In genomic region chr4:153107246-153107645, GRCh38 we compare ENCODE assay signal across 15 cellular contexts.
DNase-seq lines count a peak whose midpoint lies in the region; ATAC-seq and TF ChIP-seq lines count a peak whose summit lies in the region.
"Had no signal": no experiment of that assay in that cellular context is flagged by ENCODE, and none has a peak within 500 bp of the region (broad histone marks: within the 10 kb centered on the region; RNA-seq: fewer than 3 reads in every experiment).

No MANE protein-coding gene starts in this region.

- no peak overlapping the region for H3K9ac ChIP-seq in BLaER1
- no peak overlapping the region for H3K9ac ChIP-seq in BLaER1 treated with 17β-estradiol and CSF1 and Interleukin-3, amounts not matched to agents 10 nM and 100 nM
- H3K9ac ChIP-seq in KMS-11, result no peak overlapping the region
- H3K9ac ChIP-seq: GM23248 had no signal

- H4K20me1 ChIP-seq in BLaER1 (no peaks in the 10 kb centered on the region), KMS-11 (ENCODE audit: insufficient read depth) (no peaks in the 10 kb centered on the region)
- H4K20me1 ChIP-seq in BLaER1 treated with 17β-estradiol and CSF1 and Interleukin-3, amounts not matched to agents 10 nM and 100 nM, result no peaks in the 10 kb centered on the region

- H3K4me1 ChIP-seq in BLaER1 (peaks cover 51% of the 10 kb centered on the region), KMS-11 (ENCODE audit: low read depth, poor library complexity, severe bottlenecking) (peaks cover 33% of the 10 kb centered on the region), BE2C (no peaks in the 10 kb centered on the region)
- H3K4me1 ChIP-seq in BLaER1 treated with 17β-estradiol and CSF1 and Interleukin-3, amounts not matched to agents 10 nM and 100 nM, result peaks cover 0 to 53% (median 29%) of the 10 kb centered on the region in 10 experiments; a peak in 15 of 20 replicates
- H3K4me1 ChIP-seq: Caco-2 had no signal

- peaks cover 11% of the 10 kb centered on the region for H3K36me3 Mint-ChIP-seq in osteocyte (ENCODE audit: unreplicated experiment)
- H3K36me3 Mint-ChIP-seq: CD8-positive, alpha-beta T cell had no signal

- H3K4me3 ChIP-seq in BLaER1 (no peak overlapping the region), KMS-11 (IDR thresholded peaks at IDR 0.05; ENCODE audit: insufficient read depth, low read depth, low read length) (no peak overlapping the region), BE2C (ENCODE audit: low read depth, low read length) (no peak overlapping the region)
- no peak overlapping the region for H3K4me3 ChIP-seq in BLaER1 treated with 17β-estradiol and CSF1 and Interleukin-3, amounts not matched to agents 10 nM and 100 nM
- H3K4me3 ChIP-seq: GM23248, HAP-1 had no signal

- H3K27ac Mint-ChIP-seq in osteocyte (ENCODE audit: unreplicated experiment), result no peak overlapping the region
- H3K27ac Mint-ChIP-seq: CD8-positive, alpha-beta T cell; HFFc6 had no signal

- DNase-seq in osteocyte (ENCODE audit: extremely low spot score, unreplicated experiment), result peak; percentile 54
- no peak for DNase-seq in BE2C
- DNase-seq in NCI-H2029 (lab: John Stamatoyannopoulos, UW), result no peak
- DNase-seq: C1 segment of cervical spinal cord; Caco-2; CD4-positive, CD25-positive, alpha-beta regulatory T cell; CD8-positive, alpha-beta T cell; DMS153; GM23248; HFFc6 had no signal

- H3K9me3 ChIP-seq in BLaER1 (peaks cover 27% of the 10 kb centered on the region), BE2C (no peaks in the 10 kb centered on the region)
- peaks cover 20 to 30% (median 26%) of the 10 kb centered on the region in 11 experiments for H3K9me3 ChIP-seq in BLaER1 treated with 17β-estradiol and CSF1 and Interleukin-3, amounts not matched to agents 10 nM and 100 nM (replicated peaks in 1 of 11)
- H3K9me3 ChIP-seq: Caco-2, HAP-1 had no signal

- no peaks in the 10 kb centered on the region for H3K36me3 ChIP-seq in BLaER1
- 0 out of 22 replicates have a peak, but pooled peaks cover 0 to 4% (median 0%) of the 10 kb centered on the region in 11 experiments for H3K36me3 ChIP-seq in BLaER1 treated with 17β-estradiol and CSF1 and Interleukin-3, amounts not matched to agents 10 nM and 100 nM
- no peaks in the 10 kb centered on the region for H3K36me3 ChIP-seq in KMS-11 (ENCODE audit: insufficient read depth)
- no peaks in the 10 kb centered on the region for H3K36me3 ChIP-seq in BE2C
- H3K36me3 ChIP-seq: HAP-1 had no signal

- H3K4me3 Mint-ChIP-seq in osteocyte (ENCODE audit: unreplicated experiment), result no peak overlapping the region
- H3K4me3 Mint-ChIP-seq: CD4-positive, CD25-positive, alpha-beta regulatory T cell; CD8-positive, alpha-beta T cell; HFFc6 had no signal

- peaks cover 51% of the 10 kb centered on the region for H3K27me3 Mint-ChIP-seq in osteocyte (ENCODE audit: unreplicated experiment)

- TF ChIP-seq CTCF in KMS-11 (conservative IDR thresholded peaks at IDR 0.05; ENCODE audit: low read depth, low read length), result no peak
- no peak for TF ChIP-seq CTCF in osteocyte (IDR thresholded peaks at IDR 0.05)
- TF ChIP-seq CTCF in BE2C (IDR thresholded peaks at IDR 0.05; ENCODE audit: low read depth, low read length), result no peak

- H3K9me3 Mint-ChIP-seq in osteocyte (ENCODE audit: unreplicated experiment), result peaks cover 26% of the 10 kb centered on the region
- H3K9me3 Mint-ChIP-seq: HFFc6 had no signal

- no peak overlapping the region for H2AFZ ChIP-seq in KMS-11 (ENCODE audit: low read depth)
- H2AFZ ChIP-seq: GM23248 had no signal

- ATAC-seq in HG03097 (IDR thresholded peaks at IDR 0.05; ENCODE audit: low FRiP score, unreplicated experiment), result no peak
- ATAC-seq: CD8-positive, alpha-beta T cell had no signal

- H3K4me2 ChIP-seq in BLaER1 (peak overlapping the region; percentile 41), KMS-11 (peak overlapping the region; percentile 49; the same call in 1 of the 2 replicates)
- peak overlapping the region in 7 of 11 experiments; percentile 26 to 61 (median 37); a peak in 11 of 22 replicates for H3K4me2 ChIP-seq in BLaER1 treated with 17β-estradiol and CSF1 and Interleukin-3, amounts not matched to agents 10 nM and 100 nM

- H3K27ac ChIP-seq in BLaER1 (no peak overlapping the region; the same call in 1 of the 2 replicates), KMS-11 (peak overlapping the region; percentile 49)
- no peak overlapping the region for H3K27ac ChIP-seq in BLaER1 treated with 17β-estradiol and CSF1 and Interleukin-3, amounts not matched to agents 10 nM and 100 nM
- H3K27ac ChIP-seq: GM23248 had no signal

- peaks cover 3% of the 10 kb centered on the region for H3K4me1 Mint-ChIP-seq in osteocyte (ENCODE audit: unreplicated experiment)

- H3K27me3 ChIP-seq in BLaER1 (no peaks in the 10 kb centered on the region), KMS-11 (ENCODE audit: insufficient read depth, low read depth) (no peaks in the 10 kb centered on the region), BE2C (no peaks in the 10 kb centered on the region; the same call in 1 of the 2 replicates)
- H3K27me3 ChIP-seq in BLaER1 treated with 17β-estradiol and CSF1 and Interleukin-3, amounts not matched to agents 10 nM and 100 nM, result 0 out of 22 replicates have a peak, but pooled peaks cover 0 to 5% (median 0%) of the 10 kb centered on the region in 11 experiments

- no peaks in the 10 kb centered on the region for H3K79me2 ChIP-seq in KMS-11 (ENCODE audit: insufficient read depth, low read depth)
